ENCODE assay signal across 8 cellular contexts in genomic region chr4:77861500-77861899, GRCh38. TPM values are rescaled to one million over a fixed set of nuclear protein-coding genes. Genes with fewer than 3 reads are reported as not detected.
DNase-seq lines count a peak whose midpoint lies in the region; ATAC-seq and TF ChIP-seq lines count a peak whose summit lies in the region.

No MANE protein-coding gene starts in this region.

- peak overlapping the region; percentile 99 for H3K27ac Mint-ChIP-seq in MCF 10A (ENCODE audit: low read depth, unreplicated experiment)
- peak overlapping the region; percentile 97 to 100 (median 99) for H3K27ac Mint-ChIP-seq in naive thymus-derived CD4-positive, alpha-beta T cell

- H3K9me3 Mint-ChIP-seq in MCF 10A (ENCODE audit: unreplicated experiment): no peaks in the 10 kb centered on the region
- peaks cover 0 to 10% (median 0%) of the 10 kb centered on the region in 11 donors for H3K9me3 Mint-ChIP-seq in naive thymus-derived CD4-positive, alpha-beta T cell

- CTCF ChIA-PET in MCF 10A (lab: Yijun Ruan, JAX) (interaction anchor here (0.7 to 6.9 kb wide), 10 partner anchors 9 to 570 kb away, joined by 3 to 37 read pairs (median 4); partner anchors contain the start of gene CNOT6L), GM10248 (lab: Yijun Ruan, JAX) (interaction anchor here (0.8 to 2.6 kb wide), 6 partner anchors 10 to 130 kb away, joined by 3 to 11 read pairs (median 6); no protein-coding TSS in a partner anchor)
- CTCF ChIA-PET in naive thymus-derived CD4-positive, alpha-beta T cell (lab: Charles Lee): interaction anchor here (1.0 to 4.2 kb wide), 7 partner anchors 8 to 61 kb away, joined by 3 to 29 read pairs (median 6); partner anchors contain the start of gene CNOT6L

- no peak overlapping the region for H3K27ac ChIP-seq in HUES48 (ENCODE audit: low read depth, low read length)
- H3K27ac ChIP-seq in naive thymus-derived CD4-positive, alpha-beta T cell (ENCODE audit: low read depth, low read length): peak overlapping the region; percentile 99

- peaks cover 17% of the 10 kb centered on the region for H3K4me1 Mint-ChIP-seq in MCF 10A (ENCODE audit: insufficient read depth, unreplicated experiment)
- H3K4me1 Mint-ChIP-seq in naive thymus-derived CD4-positive, alpha-beta T cell: peaks cover 36 to 90% (median 73%) of the 10 kb centered on the region in 7 donors

- H3K4me1 ChIP-seq in BE2C (no peaks in the 10 kb centered on the region), HUES48 (ENCODE audit: control insufficient read depth, insufficient read depth, low read length) (peaks cover 13% of the 10 kb centered on the region)
- H3K4me1 ChIP-seq in naive thymus-derived CD4-positive, alpha-beta T cell (ENCODE audit: control insufficient read depth in 2 of 2, insufficient read depth in 2 of 2, low read length in 2 of 2): peaks cover 35 to 40% of the 10 kb centered on the region in 2 donors

- H3K36me3 ChIP-seq in BE2C (no peaks in the 10 kb centered on the region), HUES48 (ENCODE audit: control insufficient read depth, insufficient read depth, low read length) (peaks cover 5% of the 10 kb centered on the region; the same call in 1 of the 2 replicates)
- no peaks in the 10 kb centered on the region for H3K36me3 ChIP-seq in naive thymus-derived CD4-positive, alpha-beta T cell (ENCODE audit: control insufficient read depth in 2 of 3, insufficient read depth in 3 of 3, low read length in 3 of 3)

- ATAC-seq in naive thymus-derived CD4-positive, alpha-beta T cell: peak; percentile 8

- H3K36me3 Mint-ChIP-seq in MCF 10A (ENCODE audit: insufficient read depth, unreplicated experiment): peaks cover 16% of the 10 kb centered on the region
- peaks cover 4 to 7% (median 6%) of the 10 kb centered on the region in 5 donors for H3K36me3 Mint-ChIP-seq in naive thymus-derived CD4-positive, alpha-beta T cell

- POLR2A ChIA-PET in MCF 10A (lab: Yijun Ruan, JAX): interaction anchor here (0.6 to 10.4 kb wide), 28 partner anchors 9 to 703 kb away, joined by 3 to 332 read pairs (median 5); partner anchors contain the start of gene CNOT6L
- POLR2A ChIA-PET in naive thymus-derived CD4-positive, alpha-beta T cell (lab: Charles Lee): interaction anchor here (0.7 to 14.2 kb wide), 19 partner anchors 10 to 1720 kb away, joined by 3 to 531 read pairs (median 6); partner anchors contain the start of gene CNOT6L
- POLR2A ChIA-PET in GM10248 (lab: Yijun Ruan, JAX): interaction anchor here (0.7 to 1.5 kb wide), 2 partner anchors 12 to 41 kb away, joined by 3 to 9 read pairs; no protein-coding TSS in a partner anchor

- H3K9me3 ChIP-seq in BE2C: no peaks in the 10 kb centered on the region
- no peaks in the 10 kb centered on the region for H3K9me3 ChIP-seq in HUES48 (ENCODE audit: control insufficient read depth, insufficient read depth, low read length)
- no peaks in the 10 kb centered on the region for H3K9me3 ChIP-seq in naive thymus-derived CD4-positive, alpha-beta T cell (ENCODE audit: control insufficient read depth in 2 of 3, low read length in 3 of 3)

- TF ChIP-seq CTCF in BE2C (IDR thresholded peaks at IDR 0.05; ENCODE audit: low read depth, low read length): no peak
- no peak for TF ChIP-seq CTCF in MCF 10A (IDR thresholded peaks at IDR 0.05; ENCODE audit: unreplicated experiment)
- TF ChIP-seq CTCF in GM10248 (IDR thresholded peaks at IDR 0.05; ENCODE audit: control extremely low read depth, extremely low read depth, low read depth, missing control alignments): no peak

- BruUV-seq in MCF 10A (replicated peaks; lab: Mats Ljungman, UMichigan): no TSS peak

- no peak for DNase-seq in BE2C
- no peak for DNase-seq in MCF 10A (ENCODE audit: unreplicated experiment)
- DNase-seq in naive thymus-derived CD4-positive, alpha-beta T cell: no peak
- no peak for DNase-seq in GM10248 (ENCODE audit: extremely low spot score)
- DNase-seq in AG08396 (ENCODE audit: low spot score): no peak
- DNase-seq in hippocampal formation (lab: John Stamatoyannopoulos, UW): no peak
- DNase-seq in activated CD4-positive, CD25-positive, alpha-beta regulatory T cell treated with anti-CD3 and anti-CD28 coated beads, Interleukin-2, amount 50 U/mL, for 72 hours: no peak

- peak overlapping the region; percentile 89 for H3K4me3 ChIP-seq in BE2C (ENCODE audit: low read depth, low read length)
- peak overlapping the region; percentile 90 for H3K4me3 ChIP-seq in HUES48 (ENCODE audit: low read depth, low read length)
- peak overlapping the region; percentile 76 for H3K4me3 ChIP-seq in naive thymus-derived CD4-positive, alpha-beta T cell (ENCODE audit: low read length)

- no peaks in the 10 kb centered on the region for H3K27me3 Mint-ChIP-seq in MCF 10A (ENCODE audit: insufficient read depth, unreplicated experiment)
- peaks cover 0 to 4% (median 0%) of the 10 kb centered on the region in 5 donors for H3K27me3 Mint-ChIP-seq in naive thymus-derived CD4-positive, alpha-beta T cell

- intact Hi-C loops in MCF 10A (cut with micrococcal nuclease): loop anchor here (5.0 kb wide), 2 partner anchors 164 to 244 kb away; no protein-coding TSS in a partner anchor
- intact Hi-C loops in naive thymus-derived CD4-positive, alpha-beta T cell (cut with micrococcal nuclease): loop anchor here in 1 of 2 donors (5.0 kb wide), 1 partner anchor 119 kb away; no protein-coding TSS in a partner anchor

- H3K4me3 Mint-ChIP-seq in MCF 10A (ENCODE audit: unreplicated experiment): peak overlapping the region; percentile 90
- H3K4me3 Mint-ChIP-seq in naive thymus-derived CD4-positive, alpha-beta T cell: peak overlapping the region; percentile 92 to 99 (median 96)

- peak overlapping the region; percentile 95; the same call in 1 of the 2 replicates for H3K9ac ChIP-seq in HUES48 (ENCODE audit: low read depth, low read length)

- H3K27me3 ChIP-seq in BE2C: no peaks in the 10 kb centered on the region
- H3K27me3 ChIP-seq in HUES48 (ENCODE audit: control insufficient read depth, insufficient read depth, low read length): no peaks in the 10 kb centered on the region; the same call in 1 of the 2 replicates
- no peaks in the 10 kb centered on the region for H3K27me3 ChIP-seq in naive thymus-derived CD4-positive, alpha-beta T cell (ENCODE audit: control insufficient read depth in 2 of 2, insufficient read depth in 2 of 2, low read length in 2 of 2)

RNA-seq across cellular contexts. Expression of gene MRPL1, which starts 1.1 kb away (rescaled TPM):
- polyA plus RNA-seq in BE2C (2012; ENCODE audit: insufficient read depth, insufficient read length, low read depth): 46.2 TPM
- 36.8 and 53.3 TPM in 2 replicates for total RNA-seq in MCF 10A (2022)
- total RNA-seq in naive thymus-derived CD4-positive, alpha-beta T cell: 10 to 100 TPM; 13.0 to 37.9 (median 17.8) TPM
- polyA plus RNA-seq in naive thymus-derived CD4-positive, alpha-beta T cell: 10 to 100 TPM; 29.1 to 36.2 TPM

RNA-seq across cellular contexts. Expression of gene CNOT6L, which starts 42.3 kb away (rescaled TPM):
- polyA plus RNA-seq in BE2C (2012; ENCODE audit: insufficient read depth, insufficient read length, low read depth): 2.7 TPM
- total RNA-seq in MCF 10A (2022): 45.8 and 47.3 TPM in 2 replicates
- 100 to 1,000 TPM; 111 to 212 (median 143) TPM for total RNA-seq in naive thymus-derived CD4-positive, alpha-beta T cell
- polyA plus RNA-seq in naive thymus-derived CD4-positive, alpha-beta T cell: 10 to 100 TPM; 50.5 to 52.3 TPM
